ENCODE assay signal across 16 cellular contexts in the genomic region with DNA sequence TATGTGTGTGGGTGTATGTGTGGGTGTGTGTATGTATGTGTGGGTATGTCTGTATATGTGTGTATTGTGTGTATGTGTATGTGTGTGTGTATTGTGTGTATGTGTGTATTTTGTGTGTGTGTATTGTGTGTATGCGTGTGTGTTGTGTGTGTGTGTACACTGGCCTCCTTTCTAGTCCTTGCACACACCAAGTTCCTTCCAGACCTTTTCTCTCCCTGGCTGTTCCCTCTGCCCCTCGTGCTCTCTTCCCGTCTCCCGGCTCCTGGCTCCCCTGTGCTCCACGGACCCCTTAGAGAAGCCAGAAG. TPM values are rescaled to one million over a fixed set of nuclear protein-coding genes. Genes with fewer than 3 reads are reported as not detected.
DNase-seq lines count a peak whose midpoint lies in the region; ATAC-seq and TF ChIP-seq lines count a peak whose summit lies in the region.
"Had no signal": no experiment of that assay in that cellular context is flagged by ENCODE, and none has a peak within 500 bp of the region (broad histone marks: within the 10 kb centered on the region; RNA-seq: fewer than 3 reads in every experiment).

No MANE protein-coding gene starts in this region.

- BruUV-seq in MCF 10A (replicated peaks; lab: Mats Ljungman, UMichigan), result no TSS peak

- CTCF ChIA-PET in activated CD8-positive, alpha-beta T cell treated with anti-CD3 and anti-CD28 coated beads, Interleukin-2, amount 10 ng/mL, durations not matched to agents 7 days and 5 days (lab: Charles Lee), result interaction anchor here (0.9 kb wide), 1 partner anchor 307 kb away, joined by 3 read pairs; no protein-coding TSS in a partner anchor
- CTCF ChIA-PET in MCF 10A (lab: Yijun Ruan, JAX), result interaction anchor here (1.2 kb wide), 1 partner anchor 9 kb away, joined by 3 read pairs; no protein-coding TSS in a partner anchor

- intact Hi-C loops in MCF 10A (cut with micrococcal nuclease), result no loop called here
- intact Hi-C loops in activated T-helper 2 cell treated with anti-CD3 and anti-CD28 coated beads, Interferon-gamma antibody, Interleukin-2, Interleukin-4, amounts not matched to agents 10 μg/mL and 5 μg/mL and 100 μg/mL, durations not matched to agents 14 hours and 24 hours and 36 hours (cut with micrococcal nuclease), result loop anchor here (2.0 kb wide), 1 partner anchor 14 kb away; no protein-coding TSS in a partner anchor

- no peak for ATAC-seq in activated CD8-positive, alpha-beta T cell treated with anti-CD3 and anti-CD28 coated beads, Interleukin-2, amount 10 ng/mL, durations not matched to agents 7 days and 5 days

- peak overlapping the region; percentile 52; the same call in 1 of the 2 replicates for H3K4me3 ChIP-seq in iPS-18c (ENCODE audit: insufficient read depth, low read depth, low read length)
- no peak overlapping the region for H3K4me3 ChIP-seq in smooth muscle cell
- H3K4me3 ChIP-seq: SJSA1 had no signal

- no peaks in the 10 kb centered on the region for H3K9me3 ChIP-seq in iPS-18c (ENCODE audit: control insufficient read depth, insufficient read depth, low read length)
- H3K9me3 ChIP-seq in smooth muscle cell (replicated peaks; ENCODE audit: low read depth), result no peaks in the 10 kb centered on the region
- H3K9me3 ChIP-seq: esophagus muscularis mucosa, SJSA1 had no signal

- H3K27me3 ChIP-seq in smooth muscle cell (ENCODE audit: low read depth), result peaks cover 25% of the 10 kb centered on the region

- peaks cover 37% of the 10 kb centered on the region for H3K4me1 ChIP-seq in smooth muscle cell (ENCODE audit: low read depth)

- H4K20me1 ChIP-seq in smooth muscle cell (ENCODE audit: low read depth), result no peaks in the 10 kb centered on the region

- peak overlapping the region; percentile 24 for H3K4me3 Mint-ChIP-seq in T-helper 1 cell treated with Interleukin-12 subunit alpha and Interleukin-12 subunit beta and Interleukin-4 antibody, amounts not matched to agents 30 μg/mL and 1 μg/mL, for 36 hours
- peak overlapping the region; percentile 45 for H3K4me3 Mint-ChIP-seq in activated CD8-positive, alpha-beta T cell treated with anti-CD3 and anti-CD28 coated beads, Interleukin-2, amount 10 ng/mL, durations not matched to agents 7 days and 5 days
- no peak overlapping the region for H3K4me3 Mint-ChIP-seq in MCF 10A (ENCODE audit: unreplicated experiment)
- no peak overlapping the region for H3K4me3 Mint-ChIP-seq in activated T-helper 2 cell treated with anti-CD3 and anti-CD28 coated beads, Interferon-gamma antibody, Interleukin-2, Interleukin-4, amounts not matched to agents 10 μg/mL and 5 μg/mL and 100 μg/mL, durations not matched to agents 14 hours and 24 hours and 36 hours (ENCODE audit: low read depth)

- no peak overlapping the region for H3K9ac ChIP-seq in smooth muscle cell (ENCODE audit: low read depth)
- H3K9ac ChIP-seq: KMS-11 had no signal

- TF ChIP-seq CTCF in smooth muscle cell (IDR thresholded peaks at IDR 0.05; ENCODE audit: borderline replicate concordance, insufficient read depth, poor library complexity, severe bottlenecking), result no peak
- no peak for TF ChIP-seq CTCF in MCF 10A (IDR thresholded peaks at IDR 0.05; ENCODE audit: unreplicated experiment)

- H3K9me3 Mint-ChIP-seq in T-helper 1 cell treated with Interleukin-12 subunit alpha and Interleukin-12 subunit beta and Interleukin-4 antibody, amounts not matched to agents 30 μg/mL and 1 μg/mL, for 36 hours, result no peaks in the 10 kb centered on the region
- H3K9me3 Mint-ChIP-seq in activated CD8-positive, alpha-beta T cell treated with anti-CD3 and anti-CD28 coated beads, Interleukin-2, amount 10 ng/mL, durations not matched to agents 7 days and 5 days (ENCODE audit: insufficient read depth), result no peaks in the 10 kb centered on the region
- no peaks in the 10 kb centered on the region for H3K9me3 Mint-ChIP-seq in MCF 10A (ENCODE audit: unreplicated experiment)
- H3K9me3 Mint-ChIP-seq in activated T-helper 2 cell treated with anti-CD3 and anti-CD28 coated beads, Interferon-gamma antibody, Interleukin-2, Interleukin-4, amounts not matched to agents 10 μg/mL and 5 μg/mL and 100 μg/mL, durations not matched to agents 14 hours and 24 hours and 36 hours, result no peaks in the 10 kb centered on the region

- no peaks in the 10 kb centered on the region for H3F3A ChIP-seq in smooth muscle cell (ENCODE audit: low read depth)

- no peaks in the 10 kb centered on the region for H3K36me3 ChIP-seq in smooth muscle cell (ENCODE audit: low read depth)
- H3K36me3 ChIP-seq: esophagus muscularis mucosa, SJSA1 had no signal

- peaks cover 27% of the 10 kb centered on the region for H3K27me3 Mint-ChIP-seq in T-helper 1 cell treated with Interleukin-12 subunit alpha and Interleukin-12 subunit beta and Interleukin-4 antibody, amounts not matched to agents 30 μg/mL and 1 μg/mL, for 36 hours (ENCODE audit: low read depth)
- peaks cover 39% of the 10 kb centered on the region for H3K27me3 Mint-ChIP-seq in activated CD8-positive, alpha-beta T cell treated with anti-CD3 and anti-CD28 coated beads, Interleukin-2, amount 10 ng/mL, durations not matched to agents 7 days and 5 days (ENCODE audit: low read depth)
- no peaks in the 10 kb centered on the region for H3K27me3 Mint-ChIP-seq in MCF 10A (ENCODE audit: insufficient read depth, unreplicated experiment)
- peaks cover 36% of the 10 kb centered on the region for H3K27me3 Mint-ChIP-seq in activated T-helper 2 cell treated with anti-CD3 and anti-CD28 coated beads, Interferon-gamma antibody, Interleukin-2, Interleukin-4, amounts not matched to agents 10 μg/mL and 5 μg/mL and 100 μg/mL, durations not matched to agents 14 hours and 24 hours and 36 hours (ENCODE audit: low read depth)

- WGBS in smooth muscle cell (ENCODE audit: low lambda C conversion rate), result 63% methylated on average over 4 of the region's 5 CpGs

- H2AFZ ChIP-seq in smooth muscle cell (ENCODE audit: low read depth), result peak overlapping the region; percentile 12

- H3K36me3 Mint-ChIP-seq in T-helper 1 cell treated with Interleukin-12 subunit alpha and Interleukin-12 subunit beta and Interleukin-4 antibody, amounts not matched to agents 30 μg/mL and 1 μg/mL, for 36 hours (ENCODE audit: low read depth), result no peaks in the 10 kb centered on the region
- no peaks in the 10 kb centered on the region for H3K36me3 Mint-ChIP-seq in activated CD8-positive, alpha-beta T cell treated with anti-CD3 and anti-CD28 coated beads, Interleukin-2, amount 10 ng/mL, durations not matched to agents 7 days and 5 days (ENCODE audit: low read depth)
- H3K36me3 Mint-ChIP-seq in MCF 10A (ENCODE audit: insufficient read depth, unreplicated experiment), result no peaks in the 10 kb centered on the region
- no peaks in the 10 kb centered on the region for H3K36me3 Mint-ChIP-seq in activated T-helper 2 cell treated with anti-CD3 and anti-CD28 coated beads, Interferon-gamma antibody, Interleukin-2, Interleukin-4, amounts not matched to agents 10 μg/mL and 5 μg/mL and 100 μg/mL, durations not matched to agents 14 hours and 24 hours and 36 hours (ENCODE audit: low read depth)

- H3K79me2 ChIP-seq in smooth muscle cell (ENCODE audit: low read depth), result no peaks in the 10 kb centered on the region

- peaks cover 5% of the 10 kb centered on the region for H3K4me1 Mint-ChIP-seq in T-helper 1 cell treated with Interleukin-12 subunit alpha and Interleukin-12 subunit beta and Interleukin-4 antibody, amounts not matched to agents 30 μg/mL and 1 μg/mL, for 36 hours (ENCODE audit: low read depth)
- peaks cover 26% of the 10 kb centered on the region for H3K4me1 Mint-ChIP-seq in activated CD8-positive, alpha-beta T cell treated with anti-CD3 and anti-CD28 coated beads, Interleukin-2, amount 10 ng/mL, durations not matched to agents 7 days and 5 days (ENCODE audit: low read depth)
- H3K4me1 Mint-ChIP-seq in MCF 10A (ENCODE audit: insufficient read depth, unreplicated experiment), result peaks cover 38% of the 10 kb centered on the region
- peaks cover 9% of the 10 kb centered on the region for H3K4me1 Mint-ChIP-seq in activated T-helper 2 cell treated with anti-CD3 and anti-CD28 coated beads, Interferon-gamma antibody, Interleukin-2, Interleukin-4, amounts not matched to agents 10 μg/mL and 5 μg/mL and 100 μg/mL, durations not matched to agents 14 hours and 24 hours and 36 hours (ENCODE audit: low read depth)

- DNase-seq in T-helper 1 cell (no peak), smooth muscle cell (lab: John Stamatoyannopoulos, UW; ENCODE audit: unreplicated experiment) (no peak), iPS-NIHi7 (ENCODE audit: extremely low spot score) (no peak), MCF 10A (ENCODE audit: unreplicated experiment) (no peak)
- no peak for DNase-seq in activated CD8-positive, alpha-beta T cell treated with anti-CD3 and anti-CD28 coated beads, Interleukin-2, amount 10 ng/mL, durations not matched to agents 7 days and 5 days
- DNase-seq in activated T-helper 2 cell treated with anti-CD3 and anti-CD28 coated beads, Interferon-gamma antibody, Interleukin-2, Interleukin-4, amounts not matched to agents 10 μg/mL and 5 μg/mL and 100 μg/mL, durations not matched to agents 14 hours and 24 hours and 36 hours (ENCODE audit: low spot score), result no peak
- DNase-seq: activated CD4-positive, CD25-positive, alpha-beta regulatory T cell treated with anti-CD3 and anti-CD28 coated beads, Interleukin-2, amount 50 U/mL, for 72 hours; midbrain; NCI-H187; NCI-H774 had no signal

- H3K27ac ChIP-seq in smooth muscle cell (ENCODE audit: low read depth), result no peak overlapping the region
- H3K27ac ChIP-seq: 22Rv1, KMS-11, SJSA1 had no signal

- POLR2A ChIA-PET in activated CD8-positive, alpha-beta T cell treated with anti-CD3 and anti-CD28 coated beads, Interleukin-2, amount 10 ng/mL, durations not matched to agents 7 days and 5 days (lab: Charles Lee), result no interaction called here
- POLR2A ChIA-PET in MCF 10A (lab: Yijun Ruan, JAX), result no interaction called here

- H3K4me2 ChIP-seq in smooth muscle cell, result peak overlapping the region; percentile 81
- H3K4me2 ChIP-seq: KMS-11 had no signal

- no peak overlapping the region for H3K27ac Mint-ChIP-seq in T-helper 1 cell treated with Interleukin-12 subunit alpha and Interleukin-12 subunit beta and Interleukin-4 antibody, amounts not matched to agents 30 μg/mL and 1 μg/mL, for 36 hours
- peak overlapping the region; percentile 76 for H3K27ac Mint-ChIP-seq in activated CD8-positive, alpha-beta T cell treated with anti-CD3 and anti-CD28 coated beads, Interleukin-2, amount 10 ng/mL, durations not matched to agents 7 days and 5 days
- no peak overlapping the region for H3K27ac Mint-ChIP-seq in MCF 10A (ENCODE audit: low read depth, unreplicated experiment)
- no peak overlapping the region for H3K27ac Mint-ChIP-seq in activated T-helper 2 cell treated with anti-CD3 and anti-CD28 coated beads, Interferon-gamma antibody, Interleukin-2, Interleukin-4, amounts not matched to agents 10 μg/mL and 5 μg/mL and 100 μg/mL, durations not matched to agents 14 hours and 24 hours and 36 hours

RNA-seq across cellular contexts. Expression of gene VSTM2L, which starts 11.4 kb away (rescaled TPM):
- under 1 TPM in 1 of 2 experiments, not detected in 1; 0.21 TPM for total RNA-seq in activated CD8-positive, alpha-beta T cell treated with anti-CD3 and anti-CD28 coated beads, Interleukin-2, amount 10 ng/mL, durations not matched to agents 7 days and 5 days
- total RNA-seq in smooth muscle cell, result 1.9 TPM in 1 of 2 replicates, not detected in the other
- 0.44 and 0.56 TPM in 2 replicates for polyA plus RNA-seq in smooth muscle cell
- 15.6 and 16.4 TPM in 2 replicates for total RNA-seq in MCF 10A (2022)
- total RNA-seq in activated T-helper 2 cell treated with anti-CD3 and anti-CD28 coated beads, Interferon-gamma antibody, Interleukin-2, Interleukin-4, amounts not matched to agents 10 μg/mL and 5 μg/mL and 100 μg/mL, durations not matched to agents 14 hours and 24 hours and 36 hours, result 0.23 TPM in 1 of 2 replicates, not detected in the other

Comparison
In these comparisons a context has a peak if more than half of its experiments do, and no peak if none do; other contexts are left out.
1. H3K4me3 Mint-ChIP-seq: peak in T-helper 1 cell treated with Interleukin-12 subunit alpha and Interleukin-12 subunit beta and Interleukin-4 antibody, amounts not matched to agents 30 μg/mL and 1 μg/mL, for 36 hours (single experiment) and activated CD8-positive, alpha-beta T cell treated with anti-CD3 and anti-CD28 coated beads, Interleukin-2, amount 10 ng/mL, durations not matched to agents 7 days and 5 days (single experiment); none in MCF 10A (single experiment) and activated T-helper 2 cell treated with anti-CD3 and anti-CD28 coated beads, Interferon-gamma antibody, Interleukin-2, Interleukin-4, amounts not matched to agents 10 μg/mL and 5 μg/mL and 100 μg/mL, durations not matched to agents 14 hours and 24 hours and 36 hours (single experiment).